In genomic region chrX:130555341-130555740, GRCh38 we compare ENCODE assay signal across 13 cellular contexts.
A peak's percentile ranks its signal among the peaks of the same experiment; 100 is the strongest.
DNase-seq lines count a peak whose midpoint lies in the region; ATAC-seq and TF ChIP-seq lines count a peak whose summit lies in the region.
"Had no signal": no experiment of that assay in that cellular context is flagged by ENCODE, and none has a peak within 500 bp of the region (broad histone marks: within the 10 kb centered on the region; RNA-seq: fewer than 3 reads in every experiment).

No MANE protein-coding gene starts in this region.

- no peak overlapping the region for H3K14ac ChIP-seq in mesenchymal stem cell (ENCODE audit: low read length in 2 of 2)

- H3K36me3 ChIP-seq in BE2C, result no peaks in the 10 kb centered on the region
- H3K36me3 ChIP-seq in mesenchymal stem cell (ENCODE audit: control insufficient read depth in 1 of 2, insufficient read depth in 2 of 2, low read depth in 1 of 2, low read length in 2 of 2), result no peaks in the 10 kb centered on the region
- no peaks in the 10 kb centered on the region for H3K36me3 ChIP-seq in left ventricle myocardium inferior
- H3K36me3 ChIP-seq in body of pancreas (replicated peaks in 1 of 2; ENCODE audit: insufficient read depth in 1 of 2, low read depth in 2 of 2), result no peaks in the 10 kb centered on the region
- no peaks in the 10 kb centered on the region for H3K36me3 ChIP-seq in right lobe of liver

- H3K27me3 ChIP-seq in BE2C, result no peaks in the 10 kb centered on the region
- peaks cover 0 to 6% of the 10 kb centered on the region in 2 experiments for H3K27me3 ChIP-seq in mesenchymal stem cell (ENCODE audit: control insufficient read depth in 1 of 2, insufficient read depth in 1 of 2, low read length in 2 of 2)
- H3K27me3 ChIP-seq in left ventricle myocardium inferior (ENCODE audit: low read depth), result no peaks in the 10 kb centered on the region
- H3K27me3 ChIP-seq in body of pancreas, result no peaks in the 10 kb centered on the region
- no peaks in the 10 kb centered on the region for H3K27me3 ChIP-seq in right lobe of liver

- H3K4me1 ChIP-seq in BE2C, result peaks cover 4% of the 10 kb centered on the region; the same call in 1 of the 2 replicates
- peaks cover 1% of the 10 kb centered on the region for H3K4me1 ChIP-seq in mesenchymal stem cell (ENCODE audit: control insufficient read depth, insufficient read depth, low read depth, low read length)
- no peaks in the 10 kb centered on the region for H3K4me1 ChIP-seq in left ventricle myocardium inferior
- H3K4me1 ChIP-seq in body of pancreas, result no peaks in the 10 kb centered on the region
- H3K4me1 ChIP-seq in right lobe of liver, result no peaks in the 10 kb centered on the region

- H2AK5ac ChIP-seq in mesenchymal stem cell (ENCODE audit: low read length, severe bottlenecking), result no peak overlapping the region

- H3K4me3 ChIP-seq in BE2C (ENCODE audit: low read depth, low read length) (no peak overlapping the region), HFF-Myc (replicated peaks; ENCODE audit: low read depth, low read length) (no peak overlapping the region), mesenchymal stem cell (ENCODE audit: insufficient read depth in 1 of 2, low read depth in 1 of 2, low read length in 2 of 2) (no peak overlapping the region), left ventricle myocardium inferior (no peak overlapping the region), body of pancreas (no peak overlapping the region), right lobe of liver (no peak overlapping the region)

- no peak for TF ChIP-seq POLR2A in body of pancreas (IDR thresholded peaks at IDR 0.05)
- TF ChIP-seq POLR2A in right lobe of liver (IDR thresholded peaks at IDR 0.05), result no peak

- H3K9ac ChIP-seq in mesenchymal stem cell (ENCODE audit: low read length), result peak overlapping the region; percentile 26

- no peak for ATAC-seq in body of pancreas
- ATAC-seq in right lobe of liver, result no peak
- ATAC-seq: HCT116, Right ventricle myocardium inferior had no signal

- H2AFZ ChIP-seq in mesenchymal stem cell (ENCODE audit: low read depth, low read length), result no peak overlapping the region

- no peak overlapping the region for H4K91ac ChIP-seq in mesenchymal stem cell (ENCODE audit: low read length)

- no peaks in the 10 kb centered on the region for H3K79me1 ChIP-seq in mesenchymal stem cell (replicated peaks; ENCODE audit: low read length, poor library complexity, severe bottlenecking)

- H2BK120ac ChIP-seq in mesenchymal stem cell (ENCODE audit: low read depth, low read length), result no peak overlapping the region

- no peak overlapping the region for H3K4ac ChIP-seq in mesenchymal stem cell (ENCODE audit: low read depth in 1 of 2, low read length in 2 of 2)

- DNase-seq in BE2C (peak; percentile 6), HFF-Myc (ENCODE audit: extremely low read depth, low read depth) (peak; percentile 88), amniotic stem cell (lab: John Stamatoyannopoulos, UW) (peak; percentile 1), mesenchymal stem cell (no peak), left ventricle myocardium inferior (no peak), body of pancreas (no peak), right lobe of liver (no peak)
- DNase-seq: DMS153, NCI-H146, NCI-H69 had no signal

- no peak overlapping the region for H2BK15ac ChIP-seq in mesenchymal stem cell (ENCODE audit: low read depth, poor library complexity, severe bottlenecking)

- intact Hi-C loops in left ventricle myocardium inferior (cut with micrococcal nuclease), result no loop called here
- intact Hi-C loops in body of pancreas (cut with DNase I), result no loop called here
- intact Hi-C loops in right lobe of liver (cut with DNase I), result no loop called here

- H3K18ac ChIP-seq in mesenchymal stem cell (ENCODE audit: low read depth in 1 of 2, low read length in 2 of 2), result no peak overlapping the region

- H4K8ac ChIP-seq in mesenchymal stem cell (ENCODE audit: low read length), result no peak overlapping the region

- no peak overlapping the region for H3K4me2 ChIP-seq in mesenchymal stem cell (ENCODE audit: low read length, poor library complexity, severe bottlenecking)

- H3K9me3 ChIP-seq in BE2C (no peaks in the 10 kb centered on the region), mesenchymal stem cell (ENCODE audit: control insufficient read depth, low read length) (no peaks in the 10 kb centered on the region), left ventricle myocardium inferior (replicated peaks) (no peaks in the 10 kb centered on the region), body of pancreas (no peaks in the 10 kb centered on the region), right lobe of liver (no peaks in the 10 kb centered on the region)

- H3K27ac ChIP-seq in mesenchymal stem cell (ENCODE audit: low read length, poor library complexity, severe bottlenecking) (no peak overlapping the region), left ventricle myocardium inferior (replicated peaks) (no peak overlapping the region), body of pancreas (no peak overlapping the region), right lobe of liver (no peak overlapping the region)
- H3K27ac ChIP-seq: C4-2B had no signal

- no peak overlapping the region for H3K23ac ChIP-seq in mesenchymal stem cell (ENCODE audit: low read length in 2 of 2)

- no peak overlapping the region for H2BK5ac ChIP-seq in mesenchymal stem cell (ENCODE audit: low read depth, low read length, poor library complexity, severe bottlenecking)

- H2BK12ac ChIP-seq in mesenchymal stem cell (ENCODE audit: low read length in 2 of 2), result no peak overlapping the region

- TF ChIP-seq CTCF in BE2C (IDR thresholded peaks at IDR 0.05; ENCODE audit: low read depth, low read length) (no peak), HFF-Myc (IDR thresholded peaks at IDR 0.05; ENCODE audit: low read depth, low read length, missing control alignments) (no peak), left ventricle myocardium inferior (IDR thresholded peaks at IDR 0.05; ENCODE audit: borderline replicate concordance) (no peak), body of pancreas (IDR thresholded peaks at IDR 0.05) (no peak), right lobe of liver (IDR thresholded peaks at IDR 0.05) (no peak)

- WGBS in mesenchymal stem cell, result 80% methylated on average over 1 of the region's 3 CpGs
- WGBS in body of pancreas, 2 donors, result 84 to 89% methylated on average over 3 of the region's 3 CpGs
- WGBS in right lobe of liver (ENCODE audit: insufficient coverage, low coverage, low lambda C conversion rate, missing lambda C conversion rate), result 56% methylated on average over 3 of the region's 3 CpGs

Comparison
In these comparisons a context has a peak if more than half of its experiments do, and no peak if none do; other contexts are left out.
1. DNase-seq: peak in BE2C (single experiment), HFF-Myc (single experiment) and amniotic stem cell (single experiment); none in mesenchymal stem cell (single experiment), left ventricle myocardium inferior (single experiment), body of pancreas (0 of 4) and right lobe of liver (0 of 3).